25 cellular contexts compared by ENCODE assay signal in the genomic region with DNA sequence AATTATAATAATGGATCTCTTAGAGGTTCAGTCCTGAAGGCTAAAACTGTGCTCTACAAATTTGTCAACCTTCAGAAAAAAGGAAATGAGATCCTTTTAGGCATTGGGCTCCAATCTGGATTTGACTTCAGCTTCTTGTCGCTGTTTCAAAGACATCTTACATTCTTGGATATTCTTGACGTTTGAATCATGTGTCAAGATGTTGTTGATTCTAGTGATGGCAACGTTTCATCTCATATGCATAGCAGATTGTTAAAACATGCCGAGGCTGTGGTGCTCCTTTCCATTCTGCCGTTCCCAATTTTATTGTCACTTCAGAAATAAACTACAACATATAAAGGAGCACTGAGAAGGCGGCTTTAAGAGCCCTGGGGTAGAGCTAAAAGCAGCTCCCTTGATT.
"Had no signal": no experiment of that assay in that cellular context is flagged by ENCODE, and none has a peak within 500 bp of the region (broad histone marks: within the 10 kb centered on the region; RNA-seq: fewer than 3 reads in every experiment).

No MANE protein-coding gene starts in this region.

- H3K4me3 ChIP-seq: neural progenitor cell, ovary, psoas muscle, right lobe of liver, sigmoid colon, thoracic aorta, thyroid gland, tibial nerve, upper lobe of left lung, vagina had no signal

- H3K27me3 ChIP-seq: neural progenitor cell, ovary, right lobe of liver, sigmoid colon, thyroid gland, tibial nerve, upper lobe of left lung, vagina had no signal

- DNase-seq: natural killer cell; occipital lobe; ovary; psoas muscle; right cardiac atrium; right lobe of liver; sigmoid colon; small intestine; stimulated activated CD4-positive, alpha-beta T cell treated with anti-CD3 and anti-CD28 coated beads, Interleukin-15, amount 100 ng/mL, for 24 hours; stimulated activated CD4-positive, alpha-beta T cell treated with anti-CD3 and anti-CD28 coated beads, Interleukin-2, amount 100 ng/mL, for 24 hours; stimulated activated CD4-positive, alpha-beta T cell treated with anti-CD3 and anti-CD28 coated beads, Interleukin-2, amount 100 ng/mL, for 48 hours; stimulated activated CD4-positive, alpha-beta T cell treated with anti-CD3 and anti-CD28 coated beads, Interleukin-4, amount 100 ng/mL, for 24 hours; stimulated activated naive CD4-positive, alpha-beta T cell; stimulated activated naive CD8-positive, alpha-beta T cell treated with anti-CD3 and anti-CD28 coated beads, Interleukin-15, amount 100 ng/mL, for 72 hours; stimulated activated naive CD8-positive, alpha-beta T cell treated with anti-CD3 and anti-CD28 coated beads, Interleukin-15, Interleukin-2, amounts not matched to agents 100 U/mL and 50 U/mL, for 24 hours; substantia nigra; thyroid gland; trophoblast cell; upper lobe of left lung had no signal

- H3K27ac ChIP-seq: neural progenitor cell, ovary, parathyroid adenoma, psoas muscle, right lobe of liver, sigmoid colon, thoracic aorta, thyroid gland, tibial nerve, upper lobe of left lung, vagina had no signal

- ATAC-seq: natural killer cell; psoas muscle; right cardiac atrium; right lobe of liver; stimulated activated memory B cell treated with anti-CD40 and anti-IgM and Interleukin-4, amounts not matched to agents 10 μg/mL and 1 μg/mL and 100 μg/mL, for 72 hours; stimulated activated naive CD8-positive, alpha-beta T cell treated with anti-CD3 and anti-CD28 coated beads, Interleukin-15, amount 100 ng/mL, for 72 hours; stimulated activated naive CD8-positive, alpha-beta T cell treated with anti-CD3 and anti-CD28 coated beads, Interleukin-15, Interleukin-2, amounts not matched to agents 100 U/mL and 50 U/mL, for 24 hours had no signal
